2 cellular contexts compared by ENCODE assay signal in the genomic region with DNA sequence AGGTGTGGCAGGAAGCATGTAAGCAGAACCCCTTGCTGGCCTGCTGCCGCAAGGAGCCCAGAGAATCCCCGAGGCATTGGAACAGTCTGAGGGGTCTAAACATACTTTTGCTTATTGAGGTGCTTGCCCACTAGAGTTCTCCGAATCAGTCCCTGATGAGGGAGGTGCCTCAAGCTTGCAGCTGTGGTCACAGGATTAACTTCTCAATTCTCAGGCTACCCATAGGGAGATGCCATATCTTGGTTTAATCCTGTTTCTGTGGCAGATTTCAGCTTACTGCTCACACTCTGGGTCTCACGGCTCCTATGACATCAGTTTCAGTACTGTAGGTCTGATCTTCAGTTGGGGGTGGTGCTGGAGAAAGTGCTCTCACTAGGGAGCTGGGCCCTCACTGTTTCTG.
TF ChIP-seq lines count a peak whose summit lies in the region.

No MANE protein-coding gene starts in this region.

TF ChIP-seq in GM12891, 5 proteins besides CTCF, POLR2A, EP300 and RAD21:
- peak; percentile 12 for TF ChIP-seq PAX5 (IDR thresholded peaks at IDR 0.05; ENCODE audit: insufficient read depth, low read length, severe bottlenecking)
- no peak for TF ChIP-seq POLR2AphosphoS5 (IDR thresholded peaks at IDR 0.05; ENCODE audit: low read depth, low read length)

TF ChIP-seq in GM12878, 131 proteins besides CTCF, POLR2A, EP300 and RAD21:
- TF ChIP-seq ETV6 (conservative IDR thresholded peaks at IDR 0.05 in 1 of 2, IDR thresholded peaks at IDR 0.05 in 1 of 2; ENCODE audit: borderline replicate concordance in 1 of 2, low read depth in 1 of 2) (no peak), SREBF1 (IDR thresholded peaks at IDR 0.05; ENCODE audit: low read length) (no peak), ZNF24 (IDR thresholded peaks at IDR 0.05) (no peak), ATF7 (IDR thresholded peaks at IDR 0.05; ENCODE audit: low read depth) (peak; percentile 53), NFIC (IDR thresholded peaks at IDR 0.05; ENCODE audit: low read depth, low read length) (peak; percentile 21; the same call in 1 of the 2 replicates), SRF (IDR thresholded peaks at IDR 0.05; ENCODE audit: low read depth in 2 of 2, low read length in 2 of 2) (no peak), PML (IDR thresholded peaks at IDR 0.05; ENCODE audit: low read length) (no peak), RBBP5 (conservative IDR thresholded peaks at IDR 0.05) (no peak), NBN (IDR thresholded peaks at IDR 0.05) (no peak), YBX1 (IDR thresholded peaks at IDR 0.05) (no peak), SMAD5 (IDR thresholded peaks at IDR 0.05; ENCODE audit: low read depth) (no peak), TAF1 (IDR thresholded peaks at IDR 0.05; ENCODE audit: borderline replicate concordance, low read depth, low read length) (no peak), RUNX3 (IDR thresholded peaks at IDR 0.05; ENCODE audit: low read length) (peak; percentile 75), SIN3A (IDR thresholded peaks at IDR 0.05; ENCODE audit: low read depth, low read length) (no peak), KLF5 (IDR thresholded peaks at IDR 0.05; ENCODE audit: partially characterized antibody) (no peak), ELK1 (IDR thresholded peaks at IDR 0.05; ENCODE audit: low read depth, low read length) (no peak), DPF2 (IDR thresholded peaks at IDR 0.05) (0 out of 2 replicates have a peak, but pooled peaks have one; percentile 15), CREM (IDR thresholded peaks at IDR 0.05; ENCODE audit: low read depth) (peak; percentile 19; the same call in 1 of the 2 replicates), ZNF384 (IDR thresholded peaks at IDR 0.05; ENCODE audit: borderline replicate concordance, low read depth, low read length) (no peak), IKZF1 (conservative IDR thresholded peaks at IDR 0.05) (0 out of 2 replicates have a peak, but pooled peaks have one; percentile 18), EED (IDR thresholded peaks at IDR 0.05; ENCODE audit: low read depth) (peak; percentile 75), BRCA1 (IDR thresholded peaks at IDR 0.05; ENCODE audit: low read depth, low read length) (no peak), BHLHE40 (IDR thresholded peaks at IDR 0.05; ENCODE audit: borderline replicate concordance in 1 of 2, low read depth in 2 of 2, low read length in 1 of 2) (no peak)
- TF ChIP-seq, protein P1, sequence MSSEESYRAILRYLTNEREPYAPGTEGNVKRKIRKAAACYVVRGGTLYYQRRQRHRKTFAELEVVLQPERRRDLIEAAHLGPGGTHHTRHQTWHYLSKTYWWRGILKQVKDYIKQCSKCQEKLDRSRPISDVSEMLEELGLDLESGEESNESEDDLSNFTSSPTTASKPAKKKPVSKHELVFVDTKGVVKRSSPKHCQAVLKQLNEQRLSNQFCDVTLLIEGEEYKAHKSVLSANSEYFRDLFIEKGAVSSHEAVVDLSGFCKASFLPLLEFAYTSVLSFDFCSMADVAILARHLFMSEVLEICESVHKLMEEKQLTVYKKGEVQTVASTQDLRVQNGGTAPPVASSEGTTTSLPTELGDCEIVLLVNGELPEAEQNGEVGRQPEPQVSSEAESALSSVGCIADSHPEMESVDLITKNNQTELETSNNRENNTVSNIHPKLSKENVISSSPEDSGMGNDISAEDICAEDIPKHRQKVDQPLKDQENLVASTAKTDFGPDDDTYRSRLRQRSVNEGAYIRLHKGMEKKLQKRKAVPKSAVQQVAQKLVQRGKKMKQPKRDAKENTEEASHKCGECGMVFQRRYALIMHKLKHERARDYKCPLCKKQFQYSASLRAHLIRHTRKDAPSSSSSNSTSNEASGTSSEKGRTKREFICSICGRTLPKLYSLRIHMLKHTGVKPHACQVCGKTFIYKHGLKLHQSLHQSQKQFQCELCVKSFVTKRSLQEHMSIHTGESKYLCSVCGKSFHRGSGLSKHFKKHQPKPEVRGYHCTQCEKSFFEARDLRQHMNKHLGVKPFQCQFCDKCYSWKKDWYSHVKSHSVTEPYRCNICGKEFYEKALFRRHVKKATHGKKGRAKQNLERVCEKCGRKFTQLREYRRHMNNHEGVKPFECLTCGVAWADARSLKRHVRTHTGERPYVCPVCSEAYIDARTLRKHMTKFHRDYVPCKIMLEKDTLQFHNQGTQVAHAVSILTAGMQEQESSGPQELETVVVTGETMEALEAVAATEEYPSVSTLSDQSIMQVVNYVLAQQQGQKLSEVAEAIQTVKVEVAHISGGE (CRISPR knock-in tag; IDR thresholded peaks at IDR 0.05): no peak
